In genomic region chr11:2083411-2083810, GRCh38 we compare ENCODE assay signal across 24 cellular contexts.
"Had no signal": no experiment of that assay in that cellular context is flagged by ENCODE, and none has a peak within 500 bp of the region (broad histone marks: within the 10 kb centered on the region; RNA-seq: fewer than 3 reads in every experiment).

No MANE protein-coding gene starts in this region.

- H3K4me1 ChIP-seq: SJSA1 had no signal

- DNase-seq: IMR-90, Karpas-422, KG1, MG63, NCI-H1092, NCI-H1105 treated with DMSO at 0.1 percent for 48 hours, NCI-H1417 treated with DMSO at 0.1 percent for 48 hours, NCI-H146, NCI-H187, NCI-H2029, NCI-H2081 treated with DMSO at 0.1 percent for 48 hours, NCI-H2171, NCI-H226, NCI-H446, NCI-H510A, NCI-H524 treated with DMSO at 0.1 percent for 48 hours, NCI-H69, NCI-H774, Right ventricle myocardium superior, RPMI8226, SIG-M5 had no signal

- H3K36me3 ChIP-seq: MG63 had no signal

- H3K4me3 ChIP-seq: MG63, SJSA1, SK-N-MC had no signal

- ATAC-seq: HepG2 had no signal

- H3K27ac ChIP-seq: SJSA1, SK-N-MC had no signal
